ENCODE assay signal across 1 cellular context in genomic region chr2:42142476-42143184, GRCh38.
TF ChIP-seq lines count a peak whose summit lies in the region.

No MANE protein-coding gene starts in this region.

TF ChIP-seq in HepG2, 621 proteins besides CTCF, POLR2A, EP300 and RAD21 (continued from another document):
- 0 out of 2 replicates have a peak, but pooled peaks have one; percentile 40 for TF ChIP-seq IKZF5 (CRISPR knock-in tag; IDR thresholded peaks at IDR 0.05)
- no peak for TF ChIP-seq ZNF160 (CRISPR knock-in tag; IDR thresholded peaks at IDR 0.05)
- no peak for TF ChIP-seq MAF1 (CRISPR knock-in tag; IDR thresholded peaks at IDR 0.05; ENCODE audit: borderline replicate concordance)
- 0 out of 2 replicates have a peak, but pooled peaks have one; percentile 2 for TF ChIP-seq HNF4G (IDR thresholded peaks at IDR 0.05; ENCODE audit: borderline replicate concordance, low read depth, low read length)
- no peak for TF ChIP-seq HNF4G (CRISPR knock-in tag; IDR thresholded peaks at IDR 0.05; ENCODE audit: borderline replicate concordance, low read depth)
- no peak for TF ChIP-seq ZBTB39 (CRISPR knock-in tag; IDR thresholded peaks at IDR 0.05)
- TF ChIP-seq E2F2 (CRISPR knock-in tag; IDR thresholded peaks at IDR 0.05; ENCODE audit: borderline replicate concordance) = no peak
- peak; percentile 16; the same call in 1 of the 2 replicates for TF ChIP-seq TFDP1 (CRISPR knock-in tag; IDR thresholded peaks at IDR 0.05; ENCODE audit: borderline replicate concordance)
- peak; percentile 56; the same call in 1 of the 2 replicates for TF ChIP-seq ARID5B (CRISPR knock-in tag; IDR thresholded peaks at IDR 0.05)
- peak; percentile 25; the same call in 1 of the 2 replicates for TF ChIP-seq RBFOX2 (IDR thresholded peaks at IDR 0.05; ENCODE audit: low read depth, low read length)
- no peak for TF ChIP-seq NR2C2 (CRISPR knock-in tag; IDR thresholded peaks at IDR 0.05; ENCODE audit: borderline replicate concordance)
- no peak for TF ChIP-seq SRSF1 (optimal IDR thresholded peaks at IDR 0.05; ENCODE audit: low read depth, low read length)
- TF ChIP-seq HOMEZ (CRISPR knock-in tag; IDR thresholded peaks at IDR 0.05; ENCODE audit: low read depth) = peak; percentile 26; the same call in 1 of the 2 replicates
- TF ChIP-seq SRY (CRISPR knock-in tag; IDR thresholded peaks at IDR 0.05) = no peak
- peak; percentile 98 for TF ChIP-seq ZBTB38 (CRISPR knock-in tag; IDR thresholded peaks at IDR 0.05)
- peak; percentile 58; the same call in 1 of the 2 replicates for TF ChIP-seq ZBTB4 (CRISPR knock-in tag; IDR thresholded peaks at IDR 0.05; ENCODE audit: borderline replicate concordance)
- peak; percentile 29; the same call in 1 of the 2 replicates for TF ChIP-seq TAF1 (CRISPR knock-in tag; IDR thresholded peaks at IDR 0.05)
